ENCODE assay signal across 9 cellular contexts in genomic region chr15:69713726-69714559, GRCh38.
DNase-seq lines count a peak whose midpoint lies in the region; ATAC-seq, FAIRE-seq and TF ChIP-seq lines count a peak whose summit lies in the region.
"Had no signal": no experiment of that assay in that cellular context is flagged by ENCODE, and none has a peak within 500 bp of the region (broad histone marks: within the 10 kb centered on the region; RNA-seq: fewer than 3 reads in every experiment).

No MANE protein-coding gene starts in this region.

- no peak overlapping the region for H3K4me2 ChIP-seq in A549

- H3K9me3 ChIP-seq in A549 = peaks cover 15% of the 10 kb centered on the region; the same call in 2 of the 3 replicates
- peaks cover 8% of the 10 kb centered on the region for H3K9me3 ChIP-seq in KOPT-K1 (ENCODE audit: insufficient read depth, low read length, poor library complexity, severe bottlenecking)

- ATAC-seq in A549 = no peak
- peak; percentile 93 for ATAC-seq in GM21423 (IDR thresholded peaks at IDR 0.05; ENCODE audit: unreplicated experiment)
- ATAC-seq in foreskin keratinocyte = no peak

- H3K36me3 Mint-ChIP-seq in CD14-positive monocyte (peaks cover 3 to 4% of the 10 kb centered on the region in 2 donors), chondrocyte (ENCODE audit: low read depth) (peaks cover 3% of the 10 kb centered on the region)
- H3K36me3 Mint-ChIP-seq: naive B cell had no signal

- H3K27me3 Mint-ChIP-seq in CD14-positive monocyte (ENCODE audit: low read depth in 3 of 3) (peaks cover 0 to 10% (median 2%) of the 10 kb centered on the region in 3 donors), chondrocyte (ENCODE audit: low read depth) (peaks cover 9% of the 10 kb centered on the region)

- CTCF ChIA-PET in A549 (lab: Yijun Ruan, JAX) = interaction anchor here (1.2 kb wide), 1 partner anchor 137 kb away, joined by 3 read pairs; no protein-coding TSS in a partner anchor

- H3K27ac ChIP-seq in A549 (no peak overlapping the region), KOPT-K1 (ENCODE audit: low read depth, low read length, poor library complexity, severe bottlenecking) (peak overlapping the region; percentile 82), foreskin keratinocyte (no peak overlapping the region)

- peaks cover 71% of the 10 kb centered on the region for H3K27me3 ChIP-seq in foreskin keratinocyte

- TF ChIP-seq EP300 in A549 (IDR thresholded peaks at IDR 0.05) = no peak

- no peak for TF ChIP-seq POLR2A in A549 (IDR thresholded peaks at IDR 0.05; ENCODE audit: low read length)

- DNase-seq in A549 (ENCODE audit: low read depth in 1 of 2, low spot score in 1 of 2) (no peak), foreskin keratinocyte (no peak), CD14-positive monocyte (ENCODE audit: low spot score) (no peak), chondrocyte (ENCODE audit: low spot score) (no peak)
- DNase-seq in activated effector memory CD4-positive, alpha-beta T cell treated with anti-CD3 and anti-CD28 coated beads, Interleukin-2, amount 50 U/mL, for 16 hours = peak; percentile 84
- peak; percentile 69 for DNase-seq in stimulated activated CD8-positive, alpha-beta memory T cell treated with anti-CD3 and anti-CD28 coated beads, Interleukin-15, amount 100 ng/mL, for 48 hours (ENCODE audit: low read depth in 2 of 2)
- DNase-seq: naive B cell had no signal

- no peak for TF ChIP-seq RAD21 in A549 (conservative IDR thresholded peaks at IDR 0.05 in 1 of 2, IDR thresholded peaks at IDR 0.05 in 1 of 2)

- H3K9me3 Mint-ChIP-seq in CD14-positive monocyte (peaks cover 3 to 12% (median 6%) of the 10 kb centered on the region in 7 donors), chondrocyte (ENCODE audit: low read depth) (peaks cover under 1% of the 10 kb centered on the region)

- H3K4me3 Mint-ChIP-seq in CD14-positive monocyte (no peak overlapping the region), chondrocyte (ENCODE audit: unreplicated experiment) (no peak overlapping the region)
- H3K4me3 Mint-ChIP-seq: naive B cell had no signal

- POLR2A ChIA-PET in A549 (lab: Yijun Ruan, JAX) = no interaction called here

- H3K27ac Mint-ChIP-seq in CD14-positive monocyte (peak overlapping the region in 3 of 7 donors; percentile 23 to 61 (median 55)), chondrocyte (ENCODE audit: unreplicated experiment) (no peak overlapping the region)

- TF ChIP-seq CTCF in A549 (IDR thresholded peaks at IDR 0.05) = no peak
- TF ChIP-seq CTCF in foreskin keratinocyte (conservative IDR thresholded peaks at IDR 0.05) = no peak
- no peak for TF ChIP-seq CTCF in CD14-positive monocyte (IDR thresholded peaks at IDR 0.05)
- TF ChIP-seq CTCF in chondrocyte (IDR thresholded peaks at IDR 0.05) = no peak

- no peak for FAIRE-seq in A549 (lab: Jason Lieb, UNC)

- peaks cover 60% of the 10 kb centered on the region for H3K4me1 Mint-ChIP-seq in CD14-positive monocyte
- H3K4me1 Mint-ChIP-seq in chondrocyte (ENCODE audit: low read depth) = peaks cover 6% of the 10 kb centered on the region

- no peak overlapping the region for H3K4me3 ChIP-seq in A549

- no peaks in the 10 kb centered on the region for H3K36me3 ChIP-seq in KOPT-K1 (ENCODE audit: insufficient read depth, low read length)

- 32% methylated on average over 9 of the region's 9 CpGs for WGBS in A549 (ENCODE audit: missing lambda C conversion rate)

- no peaks in the 10 kb centered on the region for H3K4me1 ChIP-seq in A549
- H3K4me1 ChIP-seq in foreskin keratinocyte = no peaks in the 10 kb centered on the region

- intact Hi-C loops in CD14-positive monocyte (cut with micrococcal nuclease) = no loop called here

TF ChIP-seq in A549, 52 proteins besides CTCF, POLR2A, EP300 and RAD21:
- peak; percentile 85 for TF ChIP-seq MAFK (IDR thresholded peaks at IDR 0.05; ENCODE audit: partially characterized antibody)
- no peak for TF ChIP-seq ZC3H11A (IDR thresholded peaks at IDR 0.05)
- no peak for TF ChIP-seq EHMT2 (IDR thresholded peaks at IDR 0.05; ENCODE audit: low read depth)
- no peak for TF ChIP-seq SMC3 (IDR thresholded peaks at IDR 0.05)

Comparison
In these comparisons a context has a peak if more than half of its experiments do, and no peak if none do; other contexts are left out.
1. DNase-seq: peak in activated effector memory CD4-positive, alpha-beta T cell treated with anti-CD3 and anti-CD28 coated beads, Interleukin-2, amount 50 U/mL, for 16 hours (single experiment) and stimulated activated CD8-positive, alpha-beta memory T cell treated with anti-CD3 and anti-CD28 coated beads, Interleukin-15, amount 100 ng/mL, for 48 hours (2 of 2); none in A549 (0 of 2), foreskin keratinocyte (0 of 2), CD14-positive monocyte (single experiment) and chondrocyte (single experiment).